In genomic region chr12:132153501-132154340, GRCh38 we compare ENCODE assay signal across 9 cellular contexts. TPM values are rescaled to one million over a fixed set of nuclear protein-coding genes. Genes with fewer than 3 reads are reported as not detected.
DNase-seq lines count a peak whose midpoint lies in the region; ATAC-seq and TF ChIP-seq lines count a peak whose summit lies in the region.
"Had no signal": no experiment of that assay in that cellular context is flagged by ENCODE, and none has a peak within 500 bp of the region (broad histone marks: within the 10 kb centered on the region; RNA-seq: fewer than 3 reads in every experiment).

No MANE protein-coding gene starts in this region.

- peaks cover 12% of the 10 kb centered on the region for H3K36me3 Mint-ChIP-seq in Caco-2 (ENCODE audit: insufficient read depth, unreplicated experiment)
- H3K36me3 Mint-ChIP-seq: activated naive CD4-positive, alpha-beta T cell treated with anti-CD3 and anti-CD28 coated beads, Interleukin-2, amount 50 U/mL, for 24 hours had no signal

- TF ChIP-seq CTCF in Caco-2 (IDR thresholded peaks at IDR 0.05; ENCODE audit: insufficient read depth in 1 of 2, low read depth in 1 of 2, low read length in 1 of 2, severe bottlenecking in 1 of 2, unreplicated experiment in 1 of 2) (peak; percentile 75 to 90), RWPE1 (conservative IDR thresholded peaks at IDR 0.05; ENCODE audit: low read depth) (peak; percentile 92), parathyroid adenoma (IDR thresholded peaks at IDR 0.05) (peak; percentile 96), upper lobe of left lung (IDR thresholded peaks at IDR 0.05) (peak; percentile 83 to 95 (median 89))

- 49 to 50% methylated on average over 19 to 35 of the region's 41 CpGs for WGBS in upper lobe of left lung, 2 donors

- no peaks in the 10 kb centered on the region for H3K79me2 ChIP-seq in parathyroid adenoma

- no peak for TF ChIP-seq POLR2A in upper lobe of left lung (IDR thresholded peaks at IDR 0.05)

- H3K4me3 Mint-ChIP-seq in Caco-2 (ENCODE audit: unreplicated experiment): no peak overlapping the region
- H3K4me3 Mint-ChIP-seq: activated naive CD4-positive, alpha-beta T cell treated with anti-CD3 and anti-CD28 coated beads, Interleukin-2, amount 50 U/mL, for 24 hours had no signal

- no peaks in the 10 kb centered on the region for H3K9me3 Mint-ChIP-seq in Caco-2 (ENCODE audit: unreplicated experiment)
- H3K9me3 Mint-ChIP-seq: activated naive CD4-positive, alpha-beta T cell treated with anti-CD3 and anti-CD28 coated beads, Interleukin-2, amount 50 U/mL, for 24 hours had no signal

- no peak overlapping the region for H3K9ac ChIP-seq in parathyroid adenoma

- peak overlapping the region; percentile 27 for H3K27ac ChIP-seq in RWPE1
- no peak overlapping the region for H3K27ac ChIP-seq in parathyroid adenoma
- H3K27ac ChIP-seq in upper lobe of left lung: no peak overlapping the region

- POLR2A ChIA-PET in Caco-2 (lab: Charles Lee): interaction anchor here (0.6 kb wide), 1 partner anchor 253 kb away, joined by 4 read pairs; no protein-coding TSS in a partner anchor
- POLR2A ChIA-PET in RWPE1 (lab: Yijun Ruan, JAX; ENCODE audit: low non-redundant PET): no interaction called here

- intact Hi-C loops in Caco-2 (cut with micrococcal nuclease; ENCODE audit: unreplicated experiment): loop anchor here (1.0 to 2.0 kb wide), 2 partner anchors 66 to 261 kb away; no protein-coding TSS in a partner anchor

- no peak overlapping the region for H3K4me2 ChIP-seq in parathyroid adenoma (ENCODE audit: low read length)

- H3K36me3 ChIP-seq in Caco-2 (ENCODE audit: control insufficient read depth, insufficient read depth, low read length) (peaks cover 7% of the 10 kb centered on the region), parathyroid adenoma (ENCODE audit: control insufficient read depth, insufficient read depth, low read length) (no peaks in the 10 kb centered on the region), upper lobe of left lung (peaks cover 2 to 38% (median 19%) of the 10 kb centered on the region in 4 donors)

- DNase-seq in Caco-2: peak; percentile 56 to 67
- DNase-seq in LHCN-M2 (ENCODE audit: low read depth): peak; percentile 47
- peak; percentile 69 for DNase-seq in RWPE1 (ENCODE audit: low spot score)
- DNase-seq in activated gamma-delta T cell (lab: John Stamatoyannopoulos, UW): peak; percentile 36
- peak; percentile 30 for DNase-seq in globus pallidus (ENCODE audit: low spot score)
- peak; percentile 67 to 92 for DNase-seq in upper lobe of left lung

- no peak overlapping the region for H2AFZ ChIP-seq in parathyroid adenoma

- no peak overlapping the region for H3K27ac Mint-ChIP-seq in Caco-2 (ENCODE audit: unreplicated experiment)

- no TSS peak for BruUV-seq in Caco-2 (replicated peaks; lab: Mats Ljungman, UMichigan)

- H3K9me3 ChIP-seq in Caco-2 (no peaks in the 10 kb centered on the region), parathyroid adenoma (ENCODE audit: control insufficient read depth, low read length) (no peaks in the 10 kb centered on the region), upper lobe of left lung (no peaks in the 10 kb centered on the region)

- no peak overlapping the region for H3K4me3 ChIP-seq in Caco-2 (ENCODE audit: low read depth, low read length)
- H3K4me3 ChIP-seq in parathyroid adenoma (ENCODE audit: low read depth, low read length): no peak overlapping the region
- peak overlapping the region in 3 of 4 donors; percentile 17 to 37 (median 32) for H3K4me3 ChIP-seq in upper lobe of left lung

- no peak for TF ChIP-seq EP300 in upper lobe of left lung (IDR thresholded peaks at IDR 0.05)

- H3K27me3 Mint-ChIP-seq in Caco-2 (ENCODE audit: insufficient read depth, unreplicated experiment): no peaks in the 10 kb centered on the region
- H3K27me3 Mint-ChIP-seq: activated naive CD4-positive, alpha-beta T cell treated with anti-CD3 and anti-CD28 coated beads, Interleukin-2, amount 50 U/mL, for 24 hours had no signal

- H3K4me1 Mint-ChIP-seq in Caco-2 (ENCODE audit: low read depth, unreplicated experiment): no peaks in the 10 kb centered on the region
- H3K4me1 Mint-ChIP-seq: activated naive CD4-positive, alpha-beta T cell treated with anti-CD3 and anti-CD28 coated beads, Interleukin-2, amount 50 U/mL, for 24 hours had no signal

- ATAC-seq in GM21529 (IDR thresholded peaks at IDR 0.05; ENCODE audit: unreplicated experiment) (peak; percentile 77), upper lobe of left lung (ENCODE audit: low FRiP score in 2 of 2) (peak; percentile 89 to 93)

- no peaks in the 10 kb centered on the region for H3K27me3 ChIP-seq in Caco-2 (replicated peaks; ENCODE audit: control insufficient read depth, insufficient read depth, low read length)
- no peaks in the 10 kb centered on the region for H3K27me3 ChIP-seq in parathyroid adenoma (ENCODE audit: control insufficient read depth, insufficient read depth, low read length)
- H3K27me3 ChIP-seq in upper lobe of left lung: no peaks in the 10 kb centered on the region

- H3K4me1 ChIP-seq in Caco-2: no peaks in the 10 kb centered on the region
- no peaks in the 10 kb centered on the region for H3K4me1 ChIP-seq in parathyroid adenoma
- H3K4me1 ChIP-seq in upper lobe of left lung: peaks cover 0 to 12% (median 6%) of the 10 kb centered on the region in 4 donors

- CTCF ChIA-PET in Caco-2 (lab: Charles Lee) (interaction anchor here (0.6 to 1.5 kb wide), 15 partner anchors 9 to 1025 kb away, joined by 3 to 44 read pairs (median 3); no protein-coding TSS in a partner anchor), RWPE1 (lab: Yijun Ruan, JAX) (interaction anchor here (0.5 to 1.2 kb wide), 3 partner anchors 32 to 261 kb away, joined by 3 to 18 read pairs (median 5); no protein-coding TSS in a partner anchor)

RNA-seq across cellular contexts. Expression of gene NOC4L, which starts 9.5 kb away (rescaled TPM):
- 39.6 and 40.7 TPM in 2 replicates for total RNA-seq in Caco-2 (2022)
- 22.8 and 25.5 TPM in 2 replicates for total RNA-seq in LHCN-M2 (2014; rRNA removed)
- polyA plus RNA-seq in LHCN-M2 (2012): 21.9 TPM
- 10 to 100 TPM in 5 of 6 donors, 1 to 10 TPM in 1; 7.4 to 22.4 (median 19.2) TPM for total RNA-seq in upper lobe of left lung

RNA-seq across cellular contexts. Expression of gene DDX51, which starts 9.6 kb away (rescaled TPM):
- total RNA-seq in Caco-2 (2022) (35.5 and 40.4 TPM in 2 replicates), LHCN-M2 (2014; rRNA removed) (5.6 and 7.5 TPM in 2 replicates), upper lobe of left lung (10 to 100 TPM in 5 of 6 donors, 1 to 10 TPM in 1; 8.7 to 23.5 (median 19.2) TPM)
- 8.4 TPM for polyA plus RNA-seq in LHCN-M2 (2012)

Comparison
In these comparisons a context has a peak if more than half of its experiments do, and no peak if none do; other contexts are left out.
1. H3K4me3 ChIP-seq: peak in upper lobe of left lung (3 of 4); none in Caco-2 (single experiment) and parathyroid adenoma (single experiment).
2. Peak in every context shown above with its lines, with median percentiles within 50 percentile points of each other: DNase-seq and CTCF ChIP-seq.